In the genomic region with DNA sequence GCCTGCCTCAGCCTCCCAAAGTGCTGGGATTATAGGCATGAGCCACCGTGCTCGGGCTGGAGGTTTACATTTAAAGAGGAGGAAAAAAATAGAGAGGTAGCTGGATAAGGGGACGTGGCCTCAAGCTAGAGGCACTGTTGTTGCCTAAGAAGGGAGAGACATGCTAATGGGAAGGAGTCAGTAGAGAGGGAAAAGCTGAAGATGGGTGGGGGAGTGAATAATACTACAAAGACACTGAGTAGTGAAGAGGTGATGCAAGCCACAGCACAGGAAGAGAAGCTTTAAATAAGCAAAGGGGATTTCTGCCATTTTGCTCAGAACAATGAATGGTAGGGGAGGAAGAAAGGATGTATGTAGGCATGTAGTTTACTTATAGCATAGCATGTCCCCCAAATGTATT, we compare ENCODE assay signal across 32 cellular contexts.
"Had no signal": no experiment of that assay in that cellular context is flagged by ENCODE, and none has a peak within 500 bp of the region (broad histone marks: within the 10 kb centered on the region; RNA-seq: fewer than 3 reads in every experiment).

No MANE protein-coding gene starts in this region.

- H3K4me3 ChIP-seq: pancreas, prostate gland, sigmoid colon, uterus had no signal

- H3K27ac ChIP-seq: epithelial cell of prostate, pancreas, prostate gland, sigmoid colon, uterus, VCaP had no signal

- FAIRE-seq: colon, frontal cortex, pancreas, small intestine had no signal

- H3K27me3 Mint-ChIP-seq: naive B cell; stimulated activated memory B cell treated with anti-CD40 and anti-IgM and Interleukin-4, amounts not matched to agents 10 μg/mL and 1 μg/mL and 100 μg/mL, for 72 hours; stimulated activated naive CD8-positive, alpha-beta T cell treated with anti-CD3 and anti-CD28 coated beads, Interleukin-15, amount 100 ng/mL, for 72 hours had no signal

- H3K4me3 Mint-ChIP-seq: mesothelial cell of epicardium; naive B cell; nephron progenitor cell; stimulated activated memory B cell treated with anti-CD40 and anti-IgM and Interleukin-4, amounts not matched to agents 10 μg/mL and 1 μg/mL and 100 μg/mL, for 72 hours; stimulated activated naive CD8-positive, alpha-beta T cell treated with anti-CD3 and anti-CD28 coated beads, Interleukin-15, amount 100 ng/mL, for 72 hours; T-helper 2 cell treated with Interferon-gamma antibody and Interleukin-4, amounts not matched to agents 5 μg/mL and 100 μg/mL, for 36 hours; type B pancreatic cell had no signal

- H3K27me3 ChIP-seq: sigmoid colon had no signal

- DNase-seq: activated CD4-positive, alpha-beta T cell treated with anti-CD3 and anti-CD28 coated beads for 4 hours; activated CD4-positive, alpha-beta T cell treated with anti-CD3 and anti-CD28 coated beads, Interleukin-2, amount 50 U/mL, for 4 hours; activated effector memory CD4-positive, alpha-beta T cell treated with anti-CD3 and anti-CD28 coated beads, Interleukin-2, amount 50 U/mL, for 16 hours; activated naive CD4-positive, alpha-beta T cell treated with anti-CD3 and anti-CD28 coated beads, Interleukin-2, amount 50 U/mL, for 16 hours; amygdala; dermis blood vessel endothelial cell; effector CD4-positive, alpha-beta T cell; islet precursor cell; left cardiac atrium; left ventricle myocardium superior; naive B cell; nephron progenitor cell; nucleus accumbens; pancreas; sigmoid colon; small intestine; stimulated activated CD4-positive, alpha-beta T cell treated with anti-CD3 and anti-CD28 coated beads, Interleukin-1b, Interleukin-23, amount 100 ng/mL, for 48 hours; stimulated activated CD4-positive, alpha-beta T cell treated with anti-CD3 and anti-CD28 coated beads, Interleukin-4, amount 100 ng/mL, for 4 hours; stimulated activated CD8-positive, alpha-beta memory T cell treated with anti-CD3 and anti-CD28 coated beads, Interleukin-4, amount 100 ng/mL, for 48 hours; stimulated activated naive CD8-positive, alpha-beta T cell treated with anti-CD3 and anti-CD28 coated beads, Interleukin-15, amount 100 ng/mL, for 72 hours; substantia nigra; T-helper 1 cell; uterus had no signal

- H3K4me1 ChIP-seq: pancreas, prostate gland, uterus had no signal

- H3K9me3 ChIP-seq: pancreas, prostate gland, sigmoid colon, uterus had no signal

- H3K4me1 Mint-ChIP-seq: naive B cell; nephron progenitor cell; stimulated activated memory B cell treated with anti-CD40 and anti-IgM and Interleukin-4, amounts not matched to agents 10 μg/mL and 1 μg/mL and 100 μg/mL, for 72 hours; stimulated activated naive CD8-positive, alpha-beta T cell treated with anti-CD3 and anti-CD28 coated beads, Interleukin-15, amount 100 ng/mL, for 72 hours had no signal

- H3K9me3 Mint-ChIP-seq: mesothelial cell of epicardium; naive B cell; stimulated activated memory B cell treated with anti-CD40 and anti-IgM and Interleukin-4, amounts not matched to agents 10 μg/mL and 1 μg/mL and 100 μg/mL, for 72 hours; stimulated activated naive CD8-positive, alpha-beta T cell treated with anti-CD3 and anti-CD28 coated beads, Interleukin-15, amount 100 ng/mL, for 72 hours; T-helper 2 cell treated with Interferon-gamma antibody and Interleukin-4, amounts not matched to agents 5 μg/mL and 100 μg/mL, for 36 hours; type B pancreatic cell had no signal

- H3K27ac Mint-ChIP-seq: mesothelial cell of epicardium; naive B cell; nephron progenitor cell; stimulated activated memory B cell treated with anti-CD40 and anti-IgM and Interleukin-4, amounts not matched to agents 10 μg/mL and 1 μg/mL and 100 μg/mL, for 72 hours; stimulated activated naive CD8-positive, alpha-beta T cell treated with anti-CD3 and anti-CD28 coated beads, Interleukin-15, amount 100 ng/mL, for 72 hours; T-helper 2 cell treated with Interferon-gamma antibody and Interleukin-4, amounts not matched to agents 5 μg/mL and 100 μg/mL, for 36 hours; type B pancreatic cell had no signal

- H3K36me3 ChIP-seq: pancreas, prostate gland, sigmoid colon, uterus had no signal

- H3K36me3 Mint-ChIP-seq: mesothelial cell of epicardium; naive B cell; stimulated activated memory B cell treated with anti-CD40 and anti-IgM and Interleukin-4, amounts not matched to agents 10 μg/mL and 1 μg/mL and 100 μg/mL, for 72 hours; type B pancreatic cell had no signal
